Comparison of ENCODE assay signal across 8 cellular contexts in the genomic region with DNA sequence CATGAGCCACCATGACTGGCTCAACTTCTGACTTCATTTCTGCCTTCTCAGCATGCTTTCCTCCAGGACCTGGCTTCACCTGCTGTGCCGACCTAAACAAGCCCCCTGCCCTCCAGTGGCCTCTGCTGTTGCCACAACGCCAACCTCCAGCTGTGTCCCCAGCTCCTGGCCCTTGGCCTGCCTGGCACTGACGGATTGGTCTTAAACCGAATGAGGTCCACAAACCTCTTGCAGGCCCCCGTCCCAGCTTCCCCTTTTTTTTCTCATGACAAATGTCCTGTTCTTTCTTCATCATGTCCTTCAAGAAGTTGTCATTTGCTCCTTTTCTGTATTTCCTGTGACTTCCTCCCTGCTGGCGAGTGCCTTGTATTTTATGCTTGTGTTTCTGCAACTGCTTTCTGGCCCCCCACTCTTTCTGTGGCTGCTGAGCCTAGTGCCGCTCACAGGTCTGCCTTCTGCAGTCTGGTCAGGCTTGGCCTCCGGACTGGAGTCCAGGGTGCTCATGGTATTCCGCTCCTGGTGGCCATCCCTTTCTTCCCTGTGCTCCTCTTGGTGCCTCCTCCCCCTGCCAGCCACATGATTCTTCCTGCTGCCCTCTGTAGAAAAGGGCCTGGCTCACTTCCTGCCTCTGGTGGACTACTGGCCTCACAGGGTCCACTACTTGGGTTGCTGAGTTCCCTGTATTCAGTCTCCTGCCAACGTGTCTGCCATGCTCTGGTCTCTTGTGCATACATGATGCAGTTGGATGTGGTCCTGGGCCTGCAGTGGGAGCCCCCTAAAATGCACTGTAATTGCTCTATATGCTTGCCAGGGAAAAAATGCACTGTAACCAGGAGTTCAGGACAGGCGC. TPM values are rescaled to one million over a fixed set of nuclear protein-coding genes. Genes with fewer than 3 reads are reported as not detected.
DNase-seq lines count a peak whose midpoint lies in the region; ATAC-seq and TF ChIP-seq lines count a peak whose summit lies in the region.

No MANE protein-coding gene starts in this region.

- no peaks in the 10 kb centered on the region for H3K27me3 ChIP-seq in GM23338 (ENCODE audit: insufficient read depth)
- no peaks in the 10 kb centered on the region for H3K27me3 ChIP-seq in SU-DHL-6 (ENCODE audit: low read length)
- no peaks in the 10 kb centered on the region for H3K27me3 ChIP-seq in gastrocnemius medialis

- H3K4me1 ChIP-seq in GM23338 (ENCODE audit: insufficient read depth) = peaks cover 17% of the 10 kb centered on the region; the same call in 1 of the 2 replicates
- H3K4me1 ChIP-seq in gastrocnemius medialis = peaks cover 64 to 70% of the 10 kb centered on the region in 2 donors

- H3K9ac ChIP-seq in SU-DHL-6 (ENCODE audit: low read length) = no peak overlapping the region

- peaks cover 42% of the 10 kb centered on the region for H3K27me3 Mint-ChIP-seq in GM23338 (ENCODE audit: insufficient read depth, low read depth, poor library complexity)

- peak overlapping the region; percentile 89 for H3K4me3 Mint-ChIP-seq in GM23338

- in situ Hi-C loops in gastrocnemius medialis (cut with MboI; ENCODE audit: low sequenced_read_pairs in 4 of 4) = no loop called here

- 0 out of 2 replicates have a peak, but pooled peaks cover 30% of the 10 kb centered on the region for H3F3A ChIP-seq in GM23338 (replicated peaks; ENCODE audit: low read depth)
- H3F3A ChIP-seq in SU-DHL-6 (ENCODE audit: insufficient read depth) = 0 out of 2 replicates have a peak, but pooled peaks cover 7% of the 10 kb centered on the region

- H3K4me2 ChIP-seq in GM23338 (no peak overlapping the region), SU-DHL-6 (ENCODE audit: low read depth, low read length, poor library complexity, severe bottlenecking) (peak overlapping the region; percentile 90)

- TF ChIP-seq CTCF in GM23338 (conservative IDR thresholded peaks at IDR 0.05; ENCODE audit: low read depth in 2 of 2) = no peak
- no peak for TF ChIP-seq CTCF in SU-DHL-6 (IDR thresholded peaks at IDR 0.05; ENCODE audit: insufficient read depth, low read length, poor library complexity, severe bottlenecking)
- no peak for TF ChIP-seq CTCF in fibroblast of the aortic adventitia (IDR thresholded peaks at IDR 0.05; ENCODE audit: insufficient read depth, low read length)
- TF ChIP-seq CTCF in gastrocnemius medialis (IDR thresholded peaks at IDR 0.05 in 4 of 5, conservative IDR thresholded peaks at IDR 0.05 in 1 of 5) = no peak

- H3K27ac ChIP-seq in GM23338 (ENCODE audit: low read depth) (peak overlapping the region; percentile 55; the same call in 1 of the 2 replicates), SU-DHL-6 (ENCODE audit: low read depth, low read length) (peak overlapping the region; percentile 10; the same call in 1 of the 2 replicates), gastrocnemius medialis (peak overlapping the region; percentile 98 to 100 (median 98))

- H3K4me1 Mint-ChIP-seq in GM23338 = peaks cover 52% of the 10 kb centered on the region

- intact Hi-C loops in gastrocnemius medialis (cut with DNase I; ENCODE audit: low total_unique reads) = loop anchor here (10.0 kb wide), 1 partner anchor 252 kb away; the partner anchor contains the start of gene RNPS1

- H3K9me2 ChIP-seq in GM23338 (ENCODE audit: insufficient read depth) = no peaks in the 10 kb centered on the region
- no peaks in the 10 kb centered on the region for H3K9me2 ChIP-seq in SU-DHL-6 (replicated peaks; ENCODE audit: insufficient read depth, low read length)

- DNase-seq in GM23338 (ENCODE audit: low spot score) (no peak), fibroblast of the aortic adventitia (ENCODE audit: low read depth) (no peak), gastrocnemius medialis (no peak), NCI-H1048 (lab: John Stamatoyannopoulos, UW) (no peak), NCI-H748 treated with DMSO at 0.1 percent for 48 hours (lab: John Stamatoyannopoulos, UW) (no peak), NCI-H2171 treated with DMSO at 0.1 percent for 48 hours (lab: John Stamatoyannopoulos, UW) (no peak)

- H2AFZ ChIP-seq in GM23338 (no peak overlapping the region), SU-DHL-6 (ENCODE audit: low read depth, low read length, severe bottlenecking) (no peak overlapping the region)

- H3K79me2 ChIP-seq in GM23338 (replicated peaks; ENCODE audit: insufficient read depth) = peaks cover 55% of the 10 kb centered on the region
- peaks cover 68% of the 10 kb centered on the region for H3K79me2 ChIP-seq in SU-DHL-6 (ENCODE audit: insufficient read depth, low read length)

- H3K9me3 Mint-ChIP-seq in GM23338 = no peaks in the 10 kb centered on the region; the same call in 2 of the 3 replicates

- H4K20me1 ChIP-seq in GM23338 (replicated peaks; ENCODE audit: insufficient read depth) = peaks cover 29% of the 10 kb centered on the region
- H4K20me1 ChIP-seq in SU-DHL-6 (ENCODE audit: low read depth, low read length) = no peaks in the 10 kb centered on the region

- H3K36me3 ChIP-seq in GM23338 (ENCODE audit: insufficient read depth) (no peaks in the 10 kb centered on the region), SU-DHL-6 (ENCODE audit: low read length) (no peaks in the 10 kb centered on the region), gastrocnemius medialis (no peaks in the 10 kb centered on the region)

- no peak for ATAC-seq in GM23338
- no peak for ATAC-seq in gastrocnemius medialis
- ATAC-seq in HG02840 (IDR thresholded peaks at IDR 0.05; ENCODE audit: low FRiP score, unreplicated experiment) = no peak

- TF ChIP-seq POLR2A in gastrocnemius medialis (IDR thresholded peaks at IDR 0.05) = no peak

- H3K9me3 ChIP-seq in SU-DHL-6 (ENCODE audit: insufficient read depth, low read length) (no peaks in the 10 kb centered on the region), gastrocnemius medialis (no peaks in the 10 kb centered on the region)

- H3K4me3 ChIP-seq in GM23338 (no peak overlapping the region), SU-DHL-6 (ENCODE audit: insufficient read depth, low read length, poor library complexity, severe bottlenecking) (no peak overlapping the region), fibroblast of the aortic adventitia (ENCODE audit: low read depth, low read length) (peak overlapping the region; percentile 32), gastrocnemius medialis (peak overlapping the region; percentile 5 to 88 (median 53))

- H3K27ac Mint-ChIP-seq in GM23338 = no peak overlapping the region; the same call in 1 of the 2 replicates

- peaks cover 18% of the 10 kb centered on the region for H3K36me3 Mint-ChIP-seq in GM23338 (ENCODE audit: low read depth)

TF ChIP-seq in GM23338, 12 proteins besides CTCF, POLR2A, EP300 and RAD21 (continues in another document):
- TF ChIP-seq, protein P1, sequence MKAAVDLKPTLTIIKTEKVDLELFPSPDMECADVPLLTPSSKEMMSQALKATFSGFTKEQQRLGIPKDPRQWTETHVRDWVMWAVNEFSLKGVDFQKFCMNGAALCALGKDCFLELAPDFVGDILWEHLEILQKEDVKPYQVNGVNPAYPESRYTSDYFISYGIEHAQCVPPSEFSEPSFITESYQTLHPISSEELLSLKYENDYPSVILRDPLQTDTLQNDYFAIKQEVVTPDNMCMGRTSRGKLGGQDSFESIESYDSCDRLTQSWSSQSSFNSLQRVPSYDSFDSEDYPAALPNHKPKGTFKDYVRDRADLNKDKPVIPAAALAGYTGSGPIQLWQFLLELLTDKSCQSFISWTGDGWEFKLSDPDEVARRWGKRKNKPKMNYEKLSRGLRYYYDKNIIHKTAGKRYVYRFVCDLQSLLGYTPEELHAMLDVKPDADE (IDR thresholded peaks at IDR 0.05) = no peak
- no peak for TF ChIP-seq NANOG (IDR thresholded peaks at IDR 0.05; ENCODE audit: borderline replicate concordance)
- TF ChIP-seq ZNF114 (CRISPR knock-in tag; IDR thresholded peaks at IDR 0.05) = no peak
- TF ChIP-seq STAT1 (IDR thresholded peaks at IDR 0.05; ENCODE audit: unreplicated experiment) = no peak
- TF ChIP-seq JUNB (IDR thresholded peaks at IDR 0.05; ENCODE audit: unreplicated experiment) = no peak

RNA-seq across cellular contexts. Expression of gene ATP6V0C, which starts 2.9 kb away (rescaled TPM):
- 98.2 and 109 TPM in 2 replicates for total RNA-seq in GM23338 (2014; rRNA removed; shearing (Covaris generic))
- 154 and 162 TPM in 2 replicates for polyA plus RNA-seq in GM23338 (2016; fragmentation: Nextera tagmentation; extraction: Ambion mirVana)
- total RNA-seq in fibroblast of the aortic adventitia (ENCODE audit: low replicate concordance) (5.3 and 48.9 TPM in 2 replicates), gastrocnemius medialis (10 to 100 TPM; 22.1 to 84.2 (median 56.2) TPM)

RNA-seq across cellular contexts. Expression of gene AMDHD2, which starts 3.6 kb away (rescaled TPM):
- 62.1 and 68.1 TPM in 2 replicates for total RNA-seq in GM23338 (2014; rRNA removed; shearing (Covaris generic))
- 12.2 and 20.2 TPM in 2 replicates for polyA plus RNA-seq in GM23338 (2016; fragmentation: Nextera tagmentation; extraction: Ambion mirVana)
- total RNA-seq in fibroblast of the aortic adventitia (ENCODE audit: low replicate concordance) (59.9 and 74.3 TPM in 2 replicates), gastrocnemius medialis (10 to 100 TPM; 12.3 to 18.1 (median 13.7) TPM)

RNA-seq across cellular contexts. Expression of gene CEMP1, which starts 14.6 kb away (rescaled TPM):
- total RNA-seq in GM23338 (2014; rRNA removed; shearing (Covaris generic)) = 0.31 TPM in 1 of 2 replicates, not detected in the other
- 7.5 and 10.1 TPM in 2 replicates for polyA plus RNA-seq in GM23338 (2016; fragmentation: Nextera tagmentation; extraction: Ambion mirVana)
- total RNA-seq in fibroblast of the aortic adventitia (ENCODE audit: low replicate concordance) (not detected in 2 replicates), gastrocnemius medialis (not detected)

RNA-seq across cellular contexts. Expression of gene PDPK1, which starts 21.2 kb away (rescaled TPM):
- total RNA-seq in GM23338 (2014; rRNA removed; shearing (Covaris generic)) = 24.9 and 25.8 TPM in 2 replicates
- polyA plus RNA-seq in GM23338 (2016; fragmentation: Nextera tagmentation; extraction: Ambion mirVana) = 13.1 and 19.3 TPM in 2 replicates
- total RNA-seq in fibroblast of the aortic adventitia (ENCODE audit: low replicate concordance) = 27.9 and 29.9 TPM in 2 replicates
- total RNA-seq in gastrocnemius medialis = 10 to 100 TPM; 24.5 to 42.4 (median 34.7) TPM

RNA-seq across cellular contexts. Expression of gene TBC1D24, which starts 41.7 kb away (rescaled TPM):
- total RNA-seq in GM23338 (2014; rRNA removed; shearing (Covaris generic)) = 19.3 and 21.0 TPM in 2 replicates
- polyA plus RNA-seq in GM23338 (2016; fragmentation: Nextera tagmentation; extraction: Ambion mirVana) = 5.4 and 6.1 TPM in 2 replicates
- total RNA-seq in fibroblast of the aortic adventitia (ENCODE audit: low replicate concordance) = 11.9 and 16.1 TPM in 2 replicates
- total RNA-seq in gastrocnemius medialis = 10 to 100 TPM in 2 of 4 donors, 1 to 10 TPM in 2; 8.7 to 14.8 (median 9.9) TPM

Comparison
In these comparisons a context has a peak if more than half of its experiments do, and no peak if none do; other contexts are left out.
1. H3K27ac ChIP-seq: peak in every context shown above with its lines; median percentile 98 in gastrocnemius medialis; 55 in GM23338; 10 in SU-DHL-6.
2. H3K4me3 ChIP-seq: peak in fibroblast of the aortic adventitia (single experiment) and gastrocnemius medialis (4 of 4); none in GM23338 (single experiment) and SU-DHL-6 (single experiment).